In genomic region chr1:39328722-39329121, GRCh38 we compare ENCODE assay signal across 24 cellular contexts.
A peak's percentile ranks its signal among the peaks of the same experiment; 100 is the strongest.
DNase-seq lines count a peak whose midpoint lies in the region; ATAC-seq, FAIRE-seq and TF ChIP-seq lines count a peak whose summit lies in the region.
"Had no signal": no experiment of that assay in that cellular context is flagged by ENCODE, and none has a peak within 500 bp of the region (broad histone marks: within the 10 kb centered on the region; RNA-seq: fewer than 3 reads in every experiment).

No MANE protein-coding gene starts in this region.

- H4K20me1 ChIP-seq in H1 (replicated peaks in 1 of 2; ENCODE audit: control insufficient read depth in 1 of 2, insufficient read depth in 2 of 2, low read length in 2 of 2) = peaks cover 0 to 2% of the 10 kb centered on the region in 2 experiments

- H3K4me3 ChIP-seq in Jurkat, Clone E6-1 (ENCODE audit: low read length) = peak overlapping the region; percentile 70
- H3K4me3 ChIP-seq in H1 (ENCODE audit: extremely low read depth in 1 of 4, insufficient read depth in 2 of 4, low read depth in 3 of 4, low read length in 4 of 4) (no peak overlapping the region), spleen (peak overlapping the region in 1 of 8 donors; percentile 8)
- H3K4me3 ChIP-seq: BLaER1, lung, suprapubic skin had no signal

- no peak overlapping the region for H2BK12ac ChIP-seq in H1 (ENCODE audit: low read depth, low read length)

- CTCF ChIA-PET in H1 (lab: Charles Lee; ENCODE audit: partially characterized antibody) = interaction anchor here (2.3 kb wide), 1 partner anchor 138 kb away, joined by 7 read pairs; no protein-coding TSS in a partner anchor

- H3K79me2 ChIP-seq in H1 (ENCODE audit: control insufficient read depth in 1 of 2, insufficient read depth in 2 of 2, low read length in 2 of 2) = no peaks in the 10 kb centered on the region

- H3K56ac ChIP-seq in H1 (replicated peaks; ENCODE audit: insufficient read length, low read depth, low read length) = no peak overlapping the region

- no peaks in the 10 kb centered on the region for H3K9me3 Mint-ChIP-seq in T-helper 1 cell treated with Interleukin-12 subunit alpha and Interleukin-12 subunit beta and Interleukin-4 antibody, amounts not matched to agents 30 μg/mL and 1 μg/mL, for 36 hours
- H3K9me3 Mint-ChIP-seq: brain, nephron progenitor cell had no signal

- no peaks in the 10 kb centered on the region for H3K27me3 ChIP-seq in H1 (replicated peaks in 1 of 4; ENCODE audit: control insufficient read depth in 3 of 4, extremely low read depth in 1 of 4, insufficient read depth in 3 of 4, low read length in 3 of 4)
- no peaks in the 10 kb centered on the region for H3K27me3 ChIP-seq in spleen (replicated peaks in 1 of 7)
- H3K27me3 ChIP-seq: BLaER1, suprapubic skin had no signal

- intact Hi-C loops in spleen (cut with DNase I; ENCODE audit: low total_unique reads) = no loop called here

- H3K9me3 ChIP-seq in H1 (ENCODE audit: insufficient read depth in 2 of 2, low read depth in 1 of 2, low read length in 1 of 2) = no peaks in the 10 kb centered on the region
- H3K9me3 ChIP-seq in spleen = no peaks in the 10 kb centered on the region
- H3K9me3 ChIP-seq: BLaER1, suprapubic skin had no signal

- no peak overlapping the region for H3K9ac ChIP-seq in H1 (replicated peaks in 1 of 4; ENCODE audit: extremely low read depth in 1 of 4, low read depth in 3 of 4, low read length in 3 of 4)
- H3K9ac ChIP-seq: BLaER1 had no signal

- H3K18ac ChIP-seq in H1 (ENCODE audit: extremely low read depth, low read length) = no peak overlapping the region

- ATAC-seq in GM21360 (IDR thresholded peaks at IDR 0.05; ENCODE audit: unreplicated experiment) (no peak), GM18858 (IDR thresholded peaks at IDR 0.05; ENCODE audit: unreplicated experiment) (no peak)
- ATAC-seq: HCT116, right cardiac atrium, Right ventricle myocardium inferior had no signal

- TF ChIP-seq POLR2A in H1 (IDR thresholded peaks at IDR 0.05; ENCODE audit: control extremely low read depth in 1 of 2, low read depth in 2 of 2, low read length in 2 of 2) = no peak
- TF ChIP-seq POLR2A in spleen (IDR thresholded peaks at IDR 0.05) = no peak

- H3K27ac Mint-ChIP-seq in T-helper 1 cell treated with Interleukin-12 subunit alpha and Interleukin-12 subunit beta and Interleukin-4 antibody, amounts not matched to agents 30 μg/mL and 1 μg/mL, for 36 hours = peak overlapping the region; percentile 68
- H3K27ac Mint-ChIP-seq: nephron progenitor cell had no signal

- H3K4me1 Mint-ChIP-seq in T-helper 1 cell treated with Interleukin-12 subunit alpha and Interleukin-12 subunit beta and Interleukin-4 antibody, amounts not matched to agents 30 μg/mL and 1 μg/mL, for 36 hours (ENCODE audit: low read depth) = peaks cover 31% of the 10 kb centered on the region
- H3K4me1 Mint-ChIP-seq: nephron progenitor cell had no signal

- H3K36me3 Mint-ChIP-seq in T-helper 1 cell treated with Interleukin-12 subunit alpha and Interleukin-12 subunit beta and Interleukin-4 antibody, amounts not matched to agents 30 μg/mL and 1 μg/mL, for 36 hours (ENCODE audit: low read depth) = peaks cover 52% of the 10 kb centered on the region

- H2AFZ ChIP-seq in H1 (ENCODE audit: low read length) = no peak overlapping the region

- TF ChIP-seq RAD21 in H1 (IDR thresholded peaks at IDR 0.05 in 1 of 2, conservative IDR thresholded peaks at IDR 0.05 in 1 of 2; ENCODE audit: low read depth in 2 of 2, low read length in 2 of 2) = no peak

- H3K23me2 ChIP-seq in H1 (ENCODE audit: low read depth, low read length) = no peaks in the 10 kb centered on the region

- no peak overlapping the region for H4K5ac ChIP-seq in H1 (ENCODE audit: insufficient read length, low read depth, low read length)

- H4K91ac ChIP-seq in H1 (replicated peaks; ENCODE audit: insufficient read length, low read length) = no peak overlapping the region

- H2BK120ac ChIP-seq in H1 (replicated peaks; ENCODE audit: low read depth, low read length) = no peak overlapping the region

- H2BK15ac ChIP-seq in H1 (ENCODE audit: low read length) = no peak overlapping the region

- H3K36me3 ChIP-seq in H1 (ENCODE audit: control insufficient read depth in 2 of 4, insufficient read depth in 4 of 4, low read length in 3 of 4) = peaks cover 33 to 79% (median 66%) of the 10 kb centered on the region in 4 experiments
- H3K36me3 ChIP-seq in spleen = peaks cover 0 to 100% (median 86%) of the 10 kb centered on the region in 6 donors

- no peak overlapping the region for H2BK20ac ChIP-seq in H1 (ENCODE audit: low read length)

- no peak overlapping the region for H3K14ac ChIP-seq in H1 (ENCODE audit: insufficient read length)

- no peaks in the 10 kb centered on the region; a peak in 1 of 7 replicates for H3K4me1 ChIP-seq in H1 (replicated peaks in 1 of 4; ENCODE audit: control insufficient read depth in 3 of 4, insufficient read depth in 4 of 4, low read length in 3 of 4)
- peaks cover 0 to 63% (median 5%) of the 10 kb centered on the region in 6 donors for H3K4me1 ChIP-seq in spleen
- H3K4me1 ChIP-seq: BLaER1, suprapubic skin had no signal

- H3K27ac ChIP-seq in H1 (ENCODE audit: low read depth, low read length) (no peak overlapping the region), spleen (peak overlapping the region in 7 of 8 donors; percentile 10 to 67 (median 58))
- H3K27ac ChIP-seq: 22Rv1, BLaER1, suprapubic skin had no signal

- peak overlapping the region; percentile 78 for H3K4me3 Mint-ChIP-seq in T-helper 1 cell treated with Interleukin-12 subunit alpha and Interleukin-12 subunit beta and Interleukin-4 antibody, amounts not matched to agents 30 μg/mL and 1 μg/mL, for 36 hours
- H3K4me3 Mint-ChIP-seq: brain, nephron progenitor cell had no signal

- POLR2A ChIA-PET in H1 (lab: Charles Lee; ENCODE audit: partially characterized antibody) = interaction anchor here (1.2 kb wide), 1 partner anchor 80 kb away, joined by 3 read pairs; no protein-coding TSS in a partner anchor

- no peak overlapping the region for H3K23ac ChIP-seq in H1 (ENCODE audit: insufficient read length)

- DNase-seq in T-helper 1 cell (no peak), H1 (ENCODE audit: low read depth in 1 of 2, low spot score in 2 of 2) (no peak), spleen (no peak), RKO (ENCODE audit: low spot score) (no peak)
- DNase-seq in Jurkat, Clone E6-1 (ENCODE audit: low read depth, low spot score) = no peak
- DNase-seq: activated CD4-positive, alpha-beta T cell treated with anti-CD3 and anti-CD28 coated beads, Interleukin-2, amount 50 U/mL, for 1 hour; activated gamma-delta T cell; dermis blood vessel endothelial cell; glutamatergic neuron; NCI-H1436; NCI-H226; nephron progenitor cell; right cardiac atrium; stimulated activated CD4-positive, alpha-beta T cell treated with anti-CD3 and anti-CD28 coated beads, Interleukin-1b, Interleukin-23, amount 100 ng/mL, for 48 hours had no signal

- no peak overlapping the region for H3K4me2 ChIP-seq in H1 (ENCODE audit: insufficient read depth in 1 of 2, low read depth in 2 of 2, low read length in 2 of 2)
- H3K4me2 ChIP-seq: BLaER1 had no signal

- FAIRE-seq in H1 (lab: Jason Lieb, UNC) = no peak

- no peaks in the 10 kb centered on the region for H3K79me1 ChIP-seq in H1 (ENCODE audit: low read depth, low read length)

- H2BK5ac ChIP-seq in H1 (ENCODE audit: low read depth, low read length) = no peak overlapping the region

- no peak overlapping the region for H3K4ac ChIP-seq in H1 (replicated peaks; ENCODE audit: insufficient read length, low read depth, low read length)

- H2AK5ac ChIP-seq in H1 (ENCODE audit: low read depth, low read length) = no peak overlapping the region

- no peaks in the 10 kb centered on the region for H3K27me3 Mint-ChIP-seq in T-helper 1 cell treated with Interleukin-12 subunit alpha and Interleukin-12 subunit beta and Interleukin-4 antibody, amounts not matched to agents 30 μg/mL and 1 μg/mL, for 36 hours (ENCODE audit: low read depth)
- H3K27me3 Mint-ChIP-seq: brain had no signal

- no peak for TF ChIP-seq EP300 in H1 (IDR thresholded peaks at IDR 0.05; ENCODE audit: borderline replicate concordance in 1 of 2, low read depth in 2 of 2, low read length in 2 of 2)

- TF ChIP-seq CTCF in H1 (IDR thresholded peaks at IDR 0.05; ENCODE audit: control extremely low read depth in 1 of 3, insufficient read depth in 1 of 3, low read depth in 1 of 3, low read length in 3 of 3) = no peak
- no peak for TF ChIP-seq CTCF in spleen (IDR thresholded peaks at IDR 0.05 in 8 of 11, conservative IDR thresholded peaks at IDR 0.05 in 3 of 11)

- no peak overlapping the region for H4K8ac ChIP-seq in H1 (ENCODE audit: extremely low read depth, insufficient read depth, low read length)

TF ChIP-seq in H1, 55 proteins besides CTCF, POLR2A, EP300 and RAD21:
- TF ChIP-seq MAFK (IDR thresholded peaks at IDR 0.05; ENCODE audit: low read depth, low read length) (peak; percentile 21; the same call in 1 of the 2 replicates), PHF8 (conservative IDR thresholded peaks at IDR 0.05; ENCODE audit: low read depth, low read length) (no peak), CHD1 (IDR thresholded peaks at IDR 0.05; ENCODE audit: low read depth, low read length) (no peak)
TF ChIP-seq in H1: peak in this region for 1.
